7 cellular contexts compared by ENCODE assay signal in the genomic region with DNA sequence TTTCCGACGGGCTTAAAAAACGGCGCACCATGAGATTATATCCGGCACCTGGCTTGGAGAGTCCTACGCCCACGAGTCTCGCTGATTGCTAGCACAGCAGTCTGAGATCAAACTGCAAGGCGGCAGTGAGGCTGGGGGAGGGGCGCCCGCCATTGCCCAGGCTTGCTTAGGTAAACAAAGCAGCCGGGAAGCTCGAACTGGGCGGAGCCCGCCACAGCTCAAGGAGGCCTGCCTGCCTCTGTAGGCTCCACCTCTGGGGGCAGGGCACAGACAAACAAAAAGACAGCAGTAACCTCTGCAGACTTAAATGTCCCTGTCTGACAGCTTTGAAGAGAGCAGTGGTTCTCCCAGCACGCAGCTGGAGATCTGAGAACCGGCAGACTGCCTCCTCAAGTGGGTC.
DNase-seq lines count a peak whose midpoint lies in the region; TF ChIP-seq lines count a peak whose summit lies in the region.
"Not testable (repeated sequence)": the region's sequence is repeated elsewhere in the genome, so short reads cannot be mapped to it uniquely, and the experiment has no call there.

No MANE protein-coding gene starts in this region.

- no CpG with 5 or more reads among the region's 17 CpGs for WGBS in H9 (ENCODE audit: extremely low coverage, insufficient read length, low lambda C conversion rate)

- H2BK15ac ChIP-seq in H9 (ENCODE audit: low read depth, low read length) = not testable (repeated sequence)

- not testable (repeated sequence) for H3K79me2 ChIP-seq in H9 (ENCODE audit: insufficient read depth, low read length)

- not testable (repeated sequence) for H2BK20ac ChIP-seq in H9 (ENCODE audit: low read depth, low read length, poor library complexity, severe bottlenecking)

- not testable (repeated sequence) for H4K20me1 ChIP-seq in H9 (ENCODE audit: control insufficient read depth, insufficient read depth, insufficient read length)

- H3K23ac ChIP-seq in H9 (ENCODE audit: insufficient read length, low read depth, low read length) = not testable (repeated sequence)

- H4K5ac ChIP-seq in H9 (ENCODE audit: insufficient read length, low read depth, low read length) = not testable (repeated sequence)

- peak overlapping the region; percentile 80 for H3K4me3 Mint-ChIP-seq in H9
- not testable (repeated sequence) for H3K4me3 Mint-ChIP-seq in endothelial cell (ENCODE audit: unreplicated experiment)
- H3K4me3 Mint-ChIP-seq in nephron = peak overlapping the region in 2 of 3 experiments; percentile 32 to 43

- not testable (repeated sequence) for H2AK5ac ChIP-seq in H9 (ENCODE audit: insufficient read length, low read length)

- peak overlapping the region; percentile 14 for H3K4me3 ChIP-seq in iPS-15b (ENCODE audit: low read depth, low read length)

- not testable (repeated sequence) for H3K9me3 ChIP-seq in H9 (ENCODE audit: control insufficient read depth, low read depth, low read length); iPS-15b (ENCODE audit: control insufficient read depth, insufficient read depth, low read length)

- H4K8ac ChIP-seq in H9 (replicated peaks; ENCODE audit: insufficient read length, low read depth, low read length) = not testable (repeated sequence)

- not testable (repeated sequence) for H3K27me3 ChIP-seq in H9 (ENCODE audit: insufficient read depth, low read length); iPS-15b (ENCODE audit: control insufficient read depth, insufficient read depth, low read length)

- H3K56ac ChIP-seq in H9 (ENCODE audit: insufficient read length, low read depth, low read length) = not testable (repeated sequence)

- H3K9ac ChIP-seq in H9 (ENCODE audit: extremely low read depth, insufficient read length, low read length) = peak overlapping the region; percentile 3
- not testable (repeated sequence) for H3K9ac ChIP-seq in iPS-15b (ENCODE audit: low read depth, low read length)

- H2AFZ ChIP-seq in H9 (ENCODE audit: low read length) = not testable (repeated sequence)

- H3K18ac ChIP-seq in H9 (ENCODE audit: insufficient read length, low read depth, low read length) = not testable (repeated sequence)

- H3K27ac Mint-ChIP-seq in H9 = peak overlapping the region; percentile 63 to 97 (median 97); a peak in 6 of 7 replicates
- H3K27ac Mint-ChIP-seq in endothelial cell (ENCODE audit: unreplicated experiment); nephron: not testable (repeated sequence)

- TF ChIP-seq CTCF in H9 (conservative IDR thresholded peaks at IDR 0.05); endothelial cell (IDR thresholded peaks at IDR 0.05; ENCODE audit: unreplicated experiment); nephron (IDR thresholded peaks at IDR 0.05; ENCODE audit: unreplicated experiment in 3 of 3): not testable (repeated sequence)

- not testable (repeated sequence) for H3T11ph ChIP-seq in H9 (ENCODE audit: low read length)

- H3K14ac ChIP-seq in H9 (ENCODE audit: insufficient read depth, low read length) = not testable (repeated sequence)

- H2BK120ac ChIP-seq in H9 (ENCODE audit: low read depth, low read length, poor library complexity, severe bottlenecking) = not testable (repeated sequence)

- H3K36me3 Mint-ChIP-seq in H9 (ENCODE audit: insufficient read depth in 1 of 3, low read depth in 3 of 3); endothelial cell (ENCODE audit: low read depth, unreplicated experiment); nephron (ENCODE audit: low read depth): not testable (repeated sequence)

- H3K4me1 Mint-ChIP-seq in H9 = peaks cover 16 to 17% of the 10 kb centered on the region in 2 experiments
- H3K4me1 Mint-ChIP-seq in endothelial cell (ENCODE audit: unreplicated experiment); nephron: not testable (repeated sequence)

- H4K91ac ChIP-seq in H9 (ENCODE audit: insufficient read length, low read depth, low read length) = not testable (repeated sequence)

- H3K4me1 ChIP-seq in H9 (ENCODE audit: insufficient read depth, low read length); iPS-15b (ENCODE audit: control insufficient read depth, insufficient read depth, low read length): not testable (repeated sequence)

- H3K27me3 Mint-ChIP-seq in H9 (ENCODE audit: low read depth); endothelial cell (ENCODE audit: unreplicated experiment); nephron (ENCODE audit: low read depth): not testable (repeated sequence)

- not testable (repeated sequence) for H3K4ac ChIP-seq in H9 (ENCODE audit: low read depth, low read length)

- not testable (repeated sequence) for H3K9me3 Mint-ChIP-seq in H9; endothelial cell (ENCODE audit: unreplicated experiment)
- peaks cover 11% of the 10 kb centered on the region for H3K9me3 Mint-ChIP-seq in nephron

- not testable (repeated sequence) for H3K4me2 ChIP-seq in H9 (ENCODE audit: insufficient read depth, insufficient read length, low read length)

- not testable (repeated sequence) for H3K23me2 ChIP-seq in H9 (ENCODE audit: insufficient read length, low read depth, low read length, poor library complexity, severe bottlenecking)

- H3K36me3 ChIP-seq in iPS-15b (ENCODE audit: control insufficient read depth, insufficient read depth, low read length) = not testable (repeated sequence)

- not testable (repeated sequence) for H2BK5ac ChIP-seq in H9 (ENCODE audit: insufficient read length, low read length)

- H3K79me1 ChIP-seq in H9 (ENCODE audit: insufficient read depth, low read depth, low read length, poor library complexity, severe bottlenecking) = not testable (repeated sequence)

- not testable (repeated sequence) for H3K27ac ChIP-seq in H9 (ENCODE audit: insufficient read length, low read depth, low read length)

- DNase-seq in H9 = not testable (repeated sequence)
- DNase-seq in NCI-H69 (lab: John Stamatoyannopoulos, UW) (peak; percentile 51), endothelial cell (ENCODE audit: low spot score) (peak; percentile 18)
- peak; percentile 10 for DNase-seq in activated CD4-positive, alpha-beta T cell treated with anti-CD3 and anti-CD28 coated beads, Interleukin-2, amount 50 U/mL, for 1 hour
- peak; percentile 4 for DNase-seq in stimulated activated CD4-positive, alpha-beta T cell treated with anti-CD3 and anti-CD28 coated beads, Interleukin-4, amount 100 ng/mL, for 1 hour

- H2BK12ac ChIP-seq in H9 (ENCODE audit: insufficient read length, low read depth, low read length) = not testable (repeated sequence)
